Comparison of ENCODE assay signal across 8 cellular contexts in genomic region chr15:43510230-43511011, GRCh38. TPM values are rescaled to one million over a fixed set of nuclear protein-coding genes. Genes with fewer than 3 reads are reported as not detected.
A peak's percentile ranks its signal among the peaks of the same experiment; 100 is the strongest.
DNase-seq lines count a peak whose midpoint lies in the region; ATAC-seq and TF ChIP-seq lines count a peak whose summit lies in the region.

No MANE protein-coding gene starts in this region.

- no peaks in the 10 kb centered on the region for H3K79me2 ChIP-seq in GM23338 (replicated peaks; ENCODE audit: insufficient read depth)

- ATAC-seq in GM23338: peak; percentile 87
- peak; percentile 88 to 90 for ATAC-seq in naive thymus-derived CD8-positive, alpha-beta T cell
- peak; percentile 94 to 97 for ATAC-seq in stimulated activated naive B cell treated with anti-CD40 and anti-IgM and Interleukin-4, amounts not matched to agents 10 μg/mL and 1 μg/mL and 100 μg/mL, for 72 hours (replicated peaks)

- peak overlapping the region; percentile 96 for H3K27ac ChIP-seq in GM23338 (ENCODE audit: low read depth)

- peaks cover 16% of the 10 kb centered on the region for H3K4me1 ChIP-seq in GM23338 (ENCODE audit: insufficient read depth)

- no peaks in the 10 kb centered on the region for H3K9me3 Mint-ChIP-seq in GM23338
- H3K9me3 Mint-ChIP-seq in naive thymus-derived CD8-positive, alpha-beta T cell: no peaks in the 10 kb centered on the region
- no peaks in the 10 kb centered on the region for H3K9me3 Mint-ChIP-seq in stimulated activated naive B cell treated with anti-CD40 and anti-IgM and Interleukin-4, amounts not matched to agents 10 μg/mL and 1 μg/mL and 100 μg/mL, for 72 hours

- H3F3A ChIP-seq in GM23338 (replicated peaks; ENCODE audit: low read depth): peaks cover 11% of the 10 kb centered on the region

- H3K4me3 ChIP-seq in GM23338 (peak overlapping the region; percentile 70), fibroblast of mammary gland (ENCODE audit: control insufficient read depth, low read depth, low read length) (peak overlapping the region; percentile 62)

- peak overlapping the region; percentile 75 for H3K4me2 ChIP-seq in GM23338

- H3K27me3 ChIP-seq in GM23338 (ENCODE audit: insufficient read depth): peaks cover 31% of the 10 kb centered on the region

- POLR2A ChIA-PET in naive thymus-derived CD8-positive, alpha-beta T cell (lab: Charles Lee): interaction anchor here (0.6 to 3.4 kb wide), 9 partner anchors 19 to 325 kb away, joined by 3 to 56 read pairs (median 4); partner anchors contain the start of genes CCNDBP1, LCMT2, PDIA3 and TP53BP1

- no peaks in the 10 kb centered on the region for H3K36me3 ChIP-seq in GM23338 (ENCODE audit: insufficient read depth)

- no peaks in the 10 kb centered on the region for H3K9me2 ChIP-seq in GM23338 (ENCODE audit: insufficient read depth)

- no peaks in the 10 kb centered on the region; the same call in 2 of the 3 replicates for H3K36me3 Mint-ChIP-seq in GM23338 (ENCODE audit: low read depth)
- H3K36me3 Mint-ChIP-seq in naive thymus-derived CD8-positive, alpha-beta T cell: no peaks in the 10 kb centered on the region
- H3K36me3 Mint-ChIP-seq in stimulated activated naive B cell treated with anti-CD40 and anti-IgM and Interleukin-4, amounts not matched to agents 10 μg/mL and 1 μg/mL and 100 μg/mL, for 72 hours: no peaks in the 10 kb centered on the region

- peak overlapping the region; percentile 89 for H3K4me3 Mint-ChIP-seq in GM23338
- H3K4me3 Mint-ChIP-seq in naive thymus-derived CD8-positive, alpha-beta T cell: peak overlapping the region; percentile 88 to 100 (median 94)
- H3K4me3 Mint-ChIP-seq in stimulated activated naive B cell treated with anti-CD40 and anti-IgM and Interleukin-4, amounts not matched to agents 10 μg/mL and 1 μg/mL and 100 μg/mL, for 72 hours: peak overlapping the region; percentile 95 to 97

- DNase-seq in EH (ENCODE audit: low read depth) (peak; percentile 99), GM23338 (ENCODE audit: low spot score) (peak; percentile 100), Kasumi-1 (lab: John Stamatoyannopoulos, UW) (peak; percentile 81 to 89), RKO (ENCODE audit: low spot score) (peak; percentile 100), fibroblast of mammary gland (ENCODE audit: low read depth) (peak; percentile 97)
- peak; percentile 90 to 93 for DNase-seq in activated T-helper 1 cell treated with anti-CD3 and anti-CD28 coated beads, Interleukin-2, amount 50 U/mL, for 16 hours (ENCODE audit: low read depth in 1 of 2, low spot score in 1 of 2)
- peak; percentile 91 to 98 (median 94) for DNase-seq in naive thymus-derived CD8-positive, alpha-beta T cell
- peak; percentile 97 for DNase-seq in stimulated activated naive B cell treated with anti-CD40 and anti-IgM and Interleukin-4, amounts not matched to agents 10 μg/mL and 1 μg/mL and 100 μg/mL, for 72 hours

- peak overlapping the region; percentile 95 for H3K27ac Mint-ChIP-seq in GM23338
- peak overlapping the region; percentile 94 to 100 (median 98) for H3K27ac Mint-ChIP-seq in naive thymus-derived CD8-positive, alpha-beta T cell
- peak overlapping the region; percentile 95 for H3K27ac Mint-ChIP-seq in stimulated activated naive B cell treated with anti-CD40 and anti-IgM and Interleukin-4, amounts not matched to agents 10 μg/mL and 1 μg/mL and 100 μg/mL, for 72 hours

- peak overlapping the region; percentile 12; the same call in 1 of the 2 replicates for H2AFZ ChIP-seq in GM23338

- H3K4me1 Mint-ChIP-seq in GM23338: peaks cover 31% of the 10 kb centered on the region
- peaks cover 16 to 36% (median 24%) of the 10 kb centered on the region in 4 donors for H3K4me1 Mint-ChIP-seq in naive thymus-derived CD8-positive, alpha-beta T cell
- H3K4me1 Mint-ChIP-seq in stimulated activated naive B cell treated with anti-CD40 and anti-IgM and Interleukin-4, amounts not matched to agents 10 μg/mL and 1 μg/mL and 100 μg/mL, for 72 hours: peaks cover 13 to 33% of the 10 kb centered on the region in 2 donors

- no peaks in the 10 kb centered on the region for H4K20me1 ChIP-seq in GM23338 (replicated peaks; ENCODE audit: insufficient read depth)

- peak; percentile 16 to 29; a peak in 2 of 4 replicates for TF ChIP-seq CTCF in GM23338 (conservative IDR thresholded peaks at IDR 0.05; ENCODE audit: low read depth in 2 of 2)
- peak; percentile 38 for TF ChIP-seq CTCF in fibroblast of mammary gland (conservative IDR thresholded peaks at IDR 0.05; ENCODE audit: control insufficient read depth, insufficient read depth, low read depth, low read length)

- H3K27me3 Mint-ChIP-seq in GM23338 (ENCODE audit: insufficient read depth, low read depth, poor library complexity): peaks cover 24% of the 10 kb centered on the region
- H3K27me3 Mint-ChIP-seq in naive thymus-derived CD8-positive, alpha-beta T cell: peaks cover 0 to 4% (median 2%) of the 10 kb centered on the region in 5 donors
- peaks cover 8 to 13% of the 10 kb centered on the region in 2 donors for H3K27me3 Mint-ChIP-seq in stimulated activated naive B cell treated with anti-CD40 and anti-IgM and Interleukin-4, amounts not matched to agents 10 μg/mL and 1 μg/mL and 100 μg/mL, for 72 hours

TF ChIP-seq in GM23338, 12 proteins besides CTCF, POLR2A, EP300 and RAD21:
- TF ChIP-seq REST (IDR thresholded peaks at IDR 0.05; ENCODE audit: unreplicated experiment): no peak
- TF ChIP-seq POLR2AphosphoS5 (IDR thresholded peaks at IDR 0.05; ENCODE audit: low read depth): peak; percentile 61

RNA-seq across cellular contexts. Expression of gene MAP1A, which starts 7.0 kb away (rescaled TPM):
- 2.0 and 2.3 TPM in 2 replicates for total RNA-seq in GM23338 (2014; rRNA removed; shearing (Covaris generic))
- polyA plus RNA-seq in GM23338 (2016; fragmentation: Nextera tagmentation; extraction: Ambion mirVana): 0.81 and 0.85 TPM in 2 replicates
- under 1 TPM; 0.22 to 0.39 TPM for total RNA-seq in naive thymus-derived CD8-positive, alpha-beta T cell
- under 1 TPM in 2 of 3 donors, not detected in 1; 0.05 to 0.26 TPM for polyA plus RNA-seq in naive thymus-derived CD8-positive, alpha-beta T cell

RNA-seq across cellular contexts. Expression of gene TP53BP1, which starts 17.5 kb away (rescaled TPM):
- total RNA-seq in GM23338 (2014; rRNA removed; shearing (Covaris generic)): 48.6 and 81.3 TPM in 2 replicates
- 15.5 and 17.7 TPM in 2 replicates for polyA plus RNA-seq in GM23338 (2016; fragmentation: Nextera tagmentation; extraction: Ambion mirVana)
- total RNA-seq in naive thymus-derived CD8-positive, alpha-beta T cell: 10 to 100 TPM; 34.9 to 37.7 TPM
- polyA plus RNA-seq in naive thymus-derived CD8-positive, alpha-beta T cell: 1 to 10 TPM; 6.5 to 8.5 (median 7.8) TPM

Comparison
In these comparisons a context has a peak if more than half of its experiments do, and no peak if none do; other contexts are left out.
1. Peak in every context shown above with its lines: DNase-seq, ATAC-seq, H3K4me3 ChIP-seq and H3K27ac ChIP-seq.